In genomic region chr4:173835863-173836262, GRCh38 we compare ENCODE assay signal across 11 cellular contexts.
DNase-seq lines count a peak whose midpoint lies in the region; ATAC-seq and TF ChIP-seq lines count a peak whose summit lies in the region.
"Had no signal": no experiment of that assay in that cellular context is flagged by ENCODE, and none has a peak within 500 bp of the region (broad histone marks: within the 10 kb centered on the region; RNA-seq: fewer than 3 reads in every experiment).

No MANE protein-coding gene starts in this region.

- no peaks in the 10 kb centered on the region for H3K36me3 ChIP-seq in right atrium auricular region

- no peak overlapping the region for H3K27ac Mint-ChIP-seq in type B pancreatic cell

- no peak for TF ChIP-seq CTCF in right atrium auricular region (IDR thresholded peaks at IDR 0.05)
- TF ChIP-seq CTCF in type B pancreatic cell (conservative IDR thresholded peaks at IDR 0.05) = no peak

- DNase-seq in DMS53 (lab: John Stamatoyannopoulos, UW) = peak; percentile 2
- DNase-seq in DMS53 treated with DMSO at 0.1 percent for 48 hours (lab: John Stamatoyannopoulos, UW; ENCODE audit: unreplicated experiment) = no peak
- DNase-seq in amniotic stem cell (lab: John Stamatoyannopoulos, UW) = peak; percentile 17
- DNase-seq in right atrium auricular region (ENCODE audit: low spot score) = peak; percentile 64
- peak; percentile 45 for DNase-seq in stromal cell of bone marrow (ENCODE audit: low read depth)
- DNase-seq in type B pancreatic cell (ENCODE audit: extremely low spot score, unreplicated experiment) = no peak
- no peak for DNase-seq in NCI-H82 (lab: John Stamatoyannopoulos, UW)
- DNase-seq: activated CD4-positive, alpha-beta T cell treated with anti-CD3 and anti-CD28 coated beads, Interleukin-2, amount 50 U/mL, for 4 hours; NCI-H2029 had no signal

- H3K9me3 Mint-ChIP-seq in type B pancreatic cell = peaks cover 5% of the 10 kb centered on the region

- ATAC-seq in GM19455 (IDR thresholded peaks at IDR 0.05; ENCODE audit: unreplicated experiment) = no peak

- peak overlapping the region in 1 of 2 donors; percentile 71 for H3K27ac ChIP-seq in right atrium auricular region
- H3K27ac ChIP-seq: 22Rv1 had no signal

- no peaks in the 10 kb centered on the region for H3K27me3 ChIP-seq in right atrium auricular region

- no peaks in the 10 kb centered on the region for H3K4me1 ChIP-seq in right atrium auricular region

- H3K4me1 Mint-ChIP-seq in type B pancreatic cell (ENCODE audit: unreplicated experiment) = peaks cover 8% of the 10 kb centered on the region

- no peaks in the 10 kb centered on the region for H3K36me3 Mint-ChIP-seq in type B pancreatic cell

- H3K4me3 Mint-ChIP-seq in type B pancreatic cell = no peak overlapping the region

- no peaks in the 10 kb centered on the region for H3K27me3 Mint-ChIP-seq in type B pancreatic cell

- no peaks in the 10 kb centered on the region for H3K9me3 ChIP-seq in right atrium auricular region

- no peak overlapping the region for H3K4me3 ChIP-seq in right atrium auricular region

Comparison
In these comparisons a context has a peak if more than half of its experiments do, and no peak if none do; other contexts are left out.
1. DNase-seq: peak in DMS53 (single experiment), amniotic stem cell (single experiment), right atrium auricular region (single experiment) and stromal cell of bone marrow (single experiment); none in DMS53 treated with DMSO at 0.1 percent for 48 hours (single experiment), type B pancreatic cell (single experiment) and NCI-H82 (single experiment).